In genomic region chr13:75258159-75258782, GRCh38 we compare ENCODE assay signal across 8 cellular contexts.
DNase-seq lines count a peak whose midpoint lies in the region; ATAC-seq lines count a peak whose summit lies in the region.

No MANE protein-coding gene starts in this region.

- H3K23ac ChIP-seq in mesendoderm (ENCODE audit: low read length): no peak overlapping the region

- no peaks in the 10 kb centered on the region for H3K79me2 ChIP-seq in mesendoderm (ENCODE audit: control insufficient read depth, insufficient read depth, low read length)

- no peak for ATAC-seq in GM21528 (IDR thresholded peaks at IDR 0.05; ENCODE audit: low FRiP score, unreplicated experiment)

- no peaks in the 10 kb centered on the region for H3K36me3 Mint-ChIP-seq in activated CD4-positive, alpha-beta T cell treated with anti-CD3 and anti-CD28 coated beads, Interleukin-2, amount 10 ng/mL, durations not matched to agents 24 days and 14 days (ENCODE audit: low read depth)

- H4K5ac ChIP-seq in mesendoderm (ENCODE audit: low read length): no peak overlapping the region

- no peak overlapping the region for H3K4me2 ChIP-seq in mesendoderm (ENCODE audit: low read length)

- H3K4me3 Mint-ChIP-seq in activated CD4-positive, alpha-beta T cell treated with anti-CD3 and anti-CD28 coated beads, Interleukin-2, amount 10 ng/mL, durations not matched to agents 24 days and 14 days: no peak overlapping the region

- H4K8ac ChIP-seq in mesendoderm (ENCODE audit: low read depth, low read length): no peak overlapping the region

- H3K27me3 ChIP-seq in mesendoderm (ENCODE audit: insufficient read depth, low read length, poor library complexity): no peaks in the 10 kb centered on the region

- DNase-seq in DMS153 (lab: John Stamatoyannopoulos, UW): peak; percentile 21
- peak; percentile 40 for DNase-seq in HCEC 1CT
- DNase-seq in NCI-H2227 (lab: John Stamatoyannopoulos, UW; ENCODE audit: unreplicated experiment): peak; percentile 49
- peak; percentile 35 for DNase-seq in cerebellar cortex (ENCODE audit: low spot score)
- DNase-seq in mesendoderm: peak; percentile 65
- no peak for DNase-seq in activated CD4-positive, alpha-beta T cell treated with anti-CD3 and anti-CD28 coated beads for 1 hour
- no peak for DNase-seq in activated CD4-positive, alpha-beta T cell treated with anti-CD3 and anti-CD28 coated beads, Interleukin-2, amount 10 ng/mL, durations not matched to agents 24 days and 14 days

- no peak overlapping the region for H3K9ac ChIP-seq in mesendoderm (ENCODE audit: low read length)

- H2BK5ac ChIP-seq in mesendoderm (ENCODE audit: low read length): no peak overlapping the region

- no peaks in the 10 kb centered on the region for H3K9me3 Mint-ChIP-seq in activated CD4-positive, alpha-beta T cell treated with anti-CD3 and anti-CD28 coated beads, Interleukin-2, amount 10 ng/mL, durations not matched to agents 24 days and 14 days

- H2BK120ac ChIP-seq in mesendoderm (ENCODE audit: low read depth, low read length): no peak overlapping the region

- H3K27ac Mint-ChIP-seq in activated CD4-positive, alpha-beta T cell treated with anti-CD3 and anti-CD28 coated beads, Interleukin-2, amount 10 ng/mL, durations not matched to agents 24 days and 14 days: no peak overlapping the region

- WGBS in mesendoderm (ENCODE audit: extremely low coverage, insufficient coverage, low lambda C conversion rate): no CpG with 5 or more reads among the region's 3 CpGs

- H2AK5ac ChIP-seq in mesendoderm (ENCODE audit: low read length): no peak overlapping the region

- H3K56ac ChIP-seq in mesendoderm (ENCODE audit: low read length): no peak overlapping the region

- no peaks in the 10 kb centered on the region for H3K79me1 ChIP-seq in mesendoderm (ENCODE audit: low read length)

- no peaks in the 10 kb centered on the region for H3K4me1 Mint-ChIP-seq in activated CD4-positive, alpha-beta T cell treated with anti-CD3 and anti-CD28 coated beads, Interleukin-2, amount 10 ng/mL, durations not matched to agents 24 days and 14 days

- no peak overlapping the region for H3K4ac ChIP-seq in mesendoderm (ENCODE audit: low read depth, low read length)

- H2BK15ac ChIP-seq in mesendoderm (replicated peaks; ENCODE audit: low read depth): no peak overlapping the region

- H3K4me1 ChIP-seq in mesendoderm (ENCODE audit: control insufficient read depth, low read depth, low read length): no peaks in the 10 kb centered on the region

- no peak overlapping the region for H3K4me3 ChIP-seq in mesendoderm (ENCODE audit: low read length)

- no peak overlapping the region for H3K27ac ChIP-seq in mesendoderm (ENCODE audit: low read depth, low read length)

- no peak overlapping the region for H3K18ac ChIP-seq in mesendoderm (ENCODE audit: low read length)

- intact Hi-C loops in activated CD4-positive, alpha-beta T cell treated with anti-CD3 and anti-CD28 coated beads, Interleukin-2, amount 10 ng/mL, durations not matched to agents 24 days and 14 days (cut with micrococcal nuclease): no loop called here

- H3K36me3 ChIP-seq in mesendoderm (ENCODE audit: control insufficient read depth, insufficient read depth, low read length): no peaks in the 10 kb centered on the region

- H3K27me3 Mint-ChIP-seq in activated CD4-positive, alpha-beta T cell treated with anti-CD3 and anti-CD28 coated beads, Interleukin-2, amount 10 ng/mL, durations not matched to agents 24 days and 14 days: peaks cover 21% of the 10 kb centered on the region

Comparison
In these comparisons a context has a peak if more than half of its experiments do, and no peak if none do; other contexts are left out.
1. DNase-seq: peak in DMS153 (single experiment), HCEC 1CT (single experiment), NCI-H2227 (single experiment), cerebellar cortex (single experiment) and mesendoderm (single experiment); none in activated CD4-positive, alpha-beta T cell treated with anti-CD3 and anti-CD28 coated beads for 1 hour (single experiment) and activated CD4-positive, alpha-beta T cell treated with anti-CD3 and anti-CD28 coated beads, Interleukin-2, amount 10 ng/mL, durations not matched to agents 24 days and 14 days (single experiment).